In the genomic region with DNA sequence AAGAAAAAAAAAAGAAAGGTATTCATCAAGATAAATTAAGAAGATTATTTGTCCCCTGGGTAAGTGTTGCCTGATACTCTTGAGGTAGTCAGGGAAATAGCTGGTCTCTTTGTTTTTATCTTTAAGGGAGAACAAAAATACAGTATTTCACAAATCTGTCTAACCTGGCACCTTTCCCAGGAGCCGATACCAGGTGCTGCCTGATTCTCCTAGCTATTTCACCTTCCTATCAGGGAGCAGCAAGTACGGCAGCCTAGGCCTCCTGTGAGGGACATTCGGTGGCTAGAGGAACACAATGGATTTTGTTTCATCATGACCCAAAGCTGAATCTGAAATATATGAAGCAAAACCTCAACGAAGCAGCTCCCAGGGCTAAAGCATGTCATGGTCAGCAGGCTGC, we compare ENCODE assay signal across 23 cellular contexts.
"Had no signal": no experiment of that assay in that cellular context is flagged by ENCODE, and none has a peak within 500 bp of the region (broad histone marks: within the 10 kb centered on the region; RNA-seq: fewer than 3 reads in every experiment).

No MANE protein-coding gene starts in this region.

- H3K27me3 Mint-ChIP-seq: activated CD4-positive, alpha-beta memory T cell treated with anti-CD3 and anti-CD28 coated beads for 36 hours; activated naive CD4-positive, alpha-beta T cell treated with anti-CD3 and anti-CD28 coated beads, Interleukin-2, amount 10 ng/mL, durations not matched to agents 7 days and 5 days; activated naive CD8-positive, alpha-beta T cell treated with anti-CD3 and anti-CD28 coated beads, Interleukin-2, amount 50 U/mL, for 24 hours; brain had no signal

- H3K4me1 Mint-ChIP-seq: activated naive CD4-positive, alpha-beta T cell treated with anti-CD3 and anti-CD28 coated beads, Interleukin-2, amount 10 ng/mL, durations not matched to agents 7 days and 5 days; activated naive CD8-positive, alpha-beta T cell treated with anti-CD3 and anti-CD28 coated beads, Interleukin-2, amount 50 U/mL, for 24 hours; memory B cell had no signal

- H3K27ac Mint-ChIP-seq: activated CD4-positive, alpha-beta memory T cell treated with anti-CD3 and anti-CD28 coated beads for 36 hours; activated naive CD4-positive, alpha-beta T cell treated with anti-CD3 and anti-CD28 coated beads, Interleukin-2, amount 10 ng/mL, durations not matched to agents 7 days and 5 days; activated naive CD8-positive, alpha-beta T cell treated with anti-CD3 and anti-CD28 coated beads, Interleukin-2, amount 50 U/mL, for 24 hours; activated T-cell treated with anti-CD3 and anti-CD28 coated beads, Interleukin-2, amount 50 U/mL, for 72 hours; brain; memory B cell; stimulated activated naive B cell treated with anti-CD40 and anti-IgM and Interleukin-4, amounts not matched to agents 10 μg/mL and 1 μg/mL and 100 μg/mL, for 72 hours had no signal

- DNase-seq: activated CD4-positive, alpha-beta memory T cell treated with anti-CD3 and anti-CD28 coated beads for 36 hours; activated CD4-positive, alpha-beta T cell treated with anti-CD3 and anti-CD28 coated beads for 48 hours; activated effector memory CD4-positive, alpha-beta T cell treated with anti-CD3 and anti-CD28 coated beads, Interleukin-2, amount 50 U/mL, for 16 hours; activated naive CD4-positive, alpha-beta T cell treated with anti-CD3 and anti-CD28 coated beads, Interleukin-2, amount 10 ng/mL, durations not matched to agents 7 days and 5 days; activated naive CD8-positive, alpha-beta T cell treated with anti-CD3 and anti-CD28 coated beads, Interleukin-2, amount 50 U/mL, for 24 hours; activated T-cell treated with anti-CD3 and anti-CD28 coated beads, Interleukin-2, amount 50 U/mL, for 72 hours; caudate nucleus; heart right ventricle; islet precursor cell; left cardiac atrium; mucosa of descending colon; nucleus accumbens; posterior cingulate gyrus; sigmoid colon; stimulated activated CD4-positive, alpha-beta T cell treated with anti-CD3 and anti-CD28 coated beads, Interleukin-15, amount 100 ng/mL, for 24 hours; stimulated activated CD8-positive, alpha-beta memory T cell treated with anti-CD3 and anti-CD28 coated beads, Interleukin-4, amount 100 ng/mL, for 48 hours; stimulated activated naive B cell treated with anti-CD40 and anti-IgM and Interleukin-4, amounts not matched to agents 10 μg/mL and 1 μg/mL and 100 μg/mL, for 72 hours; T-helper 2 cell; transverse colon; uterus had no signal

- H3K4me3 ChIP-seq: heart right ventricle, mucosa of descending colon, sigmoid colon, smooth muscle cell, transverse colon, uterus had no signal

- ATAC-seq: activated naive CD8-positive, alpha-beta T cell treated with anti-CD3 and anti-CD28 coated beads, Interleukin-2, amount 50 U/mL, for 24 hours; activated T-cell treated with anti-CD3 and anti-CD28 coated beads, Interleukin-2, amount 50 U/mL, for 72 hours; heart right ventricle; left cardiac atrium; mucosa of descending colon; stimulated activated naive B cell treated with anti-CD40 and anti-IgM and Interleukin-4, amounts not matched to agents 10 μg/mL and 1 μg/mL and 100 μg/mL, for 72 hours had no signal

- H3K36me3 Mint-ChIP-seq: activated CD4-positive, alpha-beta memory T cell treated with anti-CD3 and anti-CD28 coated beads for 36 hours; activated naive CD4-positive, alpha-beta T cell treated with anti-CD3 and anti-CD28 coated beads, Interleukin-2, amount 10 ng/mL, durations not matched to agents 7 days and 5 days; brain; memory B cell; stimulated activated naive B cell treated with anti-CD40 and anti-IgM and Interleukin-4, amounts not matched to agents 10 μg/mL and 1 μg/mL and 100 μg/mL, for 72 hours had no signal

- H3K27me3 ChIP-seq: heart right ventricle, sigmoid colon, transverse colon, uterus had no signal

- H3K36me3 ChIP-seq: sigmoid colon, transverse colon, uterus had no signal

- H3K9me3 Mint-ChIP-seq: activated CD4-positive, alpha-beta memory T cell treated with anti-CD3 and anti-CD28 coated beads for 36 hours; activated naive CD4-positive, alpha-beta T cell treated with anti-CD3 and anti-CD28 coated beads, Interleukin-2, amount 10 ng/mL, durations not matched to agents 7 days and 5 days; activated naive CD8-positive, alpha-beta T cell treated with anti-CD3 and anti-CD28 coated beads, Interleukin-2, amount 50 U/mL, for 24 hours; activated T-cell treated with anti-CD3 and anti-CD28 coated beads, Interleukin-2, amount 50 U/mL, for 72 hours; memory B cell had no signal

- H3K4me3 Mint-ChIP-seq: activated CD4-positive, alpha-beta memory T cell treated with anti-CD3 and anti-CD28 coated beads for 36 hours; activated naive CD4-positive, alpha-beta T cell treated with anti-CD3 and anti-CD28 coated beads, Interleukin-2, amount 10 ng/mL, durations not matched to agents 7 days and 5 days; activated naive CD8-positive, alpha-beta T cell treated with anti-CD3 and anti-CD28 coated beads, Interleukin-2, amount 50 U/mL, for 24 hours; activated T-cell treated with anti-CD3 and anti-CD28 coated beads, Interleukin-2, amount 50 U/mL, for 72 hours; brain; memory B cell; stimulated activated naive B cell treated with anti-CD40 and anti-IgM and Interleukin-4, amounts not matched to agents 10 μg/mL and 1 μg/mL and 100 μg/mL, for 72 hours had no signal

- H3K4me1 ChIP-seq: sigmoid colon, transverse colon, uterus had no signal

- H3K4me2 ChIP-seq: smooth muscle cell had no signal

- H3K27ac ChIP-seq: heart right ventricle, sigmoid colon, transverse colon, uterus had no signal
